Comparison of ENCODE assay signal across 1 cellular context in the genomic region with DNA sequence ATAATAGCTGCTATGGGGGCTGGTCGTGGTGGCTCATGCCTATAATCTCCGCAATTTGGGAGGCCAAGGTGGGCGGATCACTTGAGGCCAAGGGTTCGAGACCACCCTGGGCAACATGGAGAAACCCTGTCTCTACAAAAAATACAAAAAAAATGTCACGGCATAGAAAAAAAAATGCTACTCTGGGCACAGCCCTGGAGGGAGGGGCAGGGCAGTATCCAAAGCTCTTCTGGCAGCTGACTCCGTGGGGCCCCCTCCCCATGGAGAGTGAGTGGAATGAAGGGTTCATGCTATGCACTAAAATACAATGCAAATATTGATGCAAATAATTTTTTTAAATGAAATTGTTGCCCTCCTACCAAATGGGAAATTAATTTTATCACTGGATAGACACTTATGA.
TF ChIP-seq lines count a peak whose summit lies in the region.

No MANE protein-coding gene starts in this region.

TF ChIP-seq in H1, 55 proteins besides CTCF, POLR2A, EP300 and RAD21:
- TF ChIP-seq SP1 (IDR thresholded peaks at IDR 0.05; ENCODE audit: low read depth, low read length) (no peak), RNF2 (IDR thresholded peaks at IDR 0.05; ENCODE audit: borderline replicate concordance, low read depth, low read length, missing control alignments, poor library complexity, severe bottlenecking) (no peak), SUZ12 (IDR thresholded peaks at IDR 0.05; ENCODE audit: low read length) (no peak), MAFK (IDR thresholded peaks at IDR 0.05; ENCODE audit: low read depth, low read length) (no peak), RFX5 (IDR thresholded peaks at IDR 0.05; ENCODE audit: borderline replicate concordance, low read depth, low read length) (no peak), USF2 (IDR thresholded peaks at IDR 0.05; ENCODE audit: low read length) (no peak), NANOG (IDR thresholded peaks at IDR 0.05; ENCODE audit: insufficient read depth, low read depth, low read length, poor library complexity, severe bottlenecking) (no peak), GABPA (IDR thresholded peaks at IDR 0.05; ENCODE audit: borderline replicate concordance, insufficient read depth, low read length) (no peak), JUN (IDR thresholded peaks at IDR 0.05; ENCODE audit: low read depth, low read length) (no peak), NRF1 (IDR thresholded peaks at IDR 0.05; ENCODE audit: low read depth, low read length) (no peak), SIN3A (conservative IDR thresholded peaks at IDR 0.05 in 1 of 2, IDR thresholded peaks at IDR 0.05 in 1 of 2; ENCODE audit: low read depth in 1 of 2, low read length in 2 of 2) (no peak), YY1 (IDR thresholded peaks at IDR 0.05; ENCODE audit: low read depth, low read length) (no peak), TAF7 (optimal IDR thresholded peaks at IDR 0.05; ENCODE audit: borderline replicate concordance, low read depth, low read length) (no peak)
- TF ChIP-seq, protein P1, sequence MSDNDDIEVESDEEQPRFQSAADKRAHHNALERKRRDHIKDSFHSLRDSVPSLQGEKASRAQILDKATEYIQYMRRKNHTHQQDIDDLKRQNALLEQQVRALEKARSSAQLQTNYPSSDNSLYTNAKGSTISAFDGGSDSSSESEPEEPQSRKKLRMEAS (IDR thresholded peaks at IDR 0.05), result no peak
